Comparison of ENCODE assay signal across 8 cellular contexts in genomic region chr22:26461188-26461810, GRCh38. TPM values are rescaled to one million over a fixed set of nuclear protein-coding genes. Genes with fewer than 3 reads are reported as not detected.
DNase-seq lines count a peak whose midpoint lies in the region; ATAC-seq, FAIRE-seq and TF ChIP-seq lines count a peak whose summit lies in the region.

No MANE protein-coding gene starts in this region.

- FAIRE-seq in small intestine (lab: Jason Lieb, UNC): no peak

- H3K79me2 ChIP-seq in OCI-LY1 (ENCODE audit: insufficient read depth, low read length): peaks cover 9% of the 10 kb centered on the region

- DNase-seq in AG09319 (ENCODE audit: extremely low read depth, low read depth) (no peak), GM13977 (ENCODE audit: low spot score) (peak; percentile 53), hepatic stellate cell (ENCODE audit: low spot score) (peak; percentile 70), small intestine (peak; percentile 67), NCI-H128 (lab: John Stamatoyannopoulos, UW; ENCODE audit: unreplicated experiment) (no peak)
- peak; percentile 18 for DNase-seq in activated naive CD8-positive, alpha-beta T cell treated with anti-CD3 and anti-CD28 coated beads for 36 hours

- H3K9me3 ChIP-seq in OCI-LY1 (ENCODE audit: low read length): no peaks in the 10 kb centered on the region
- no peaks in the 10 kb centered on the region for H3K9me3 ChIP-seq in small intestine (ENCODE audit: control insufficient read depth, low read depth)

- H3K4me1 ChIP-seq in OCI-LY1 (ENCODE audit: insufficient read depth, low read length, severe bottlenecking) (peaks cover 7% of the 10 kb centered on the region), small intestine (ENCODE audit: control insufficient read depth in 2 of 2, insufficient read depth in 1 of 2, low read depth in 1 of 2, low read length in 1 of 2) (no peaks in the 10 kb centered on the region)

- no peaks in the 10 kb centered on the region for H4K20me1 ChIP-seq in OCI-LY1 (ENCODE audit: insufficient read depth, low read length)

- no peaks in the 10 kb centered on the region for H3K9me3 Mint-ChIP-seq in activated naive CD8-positive, alpha-beta T cell treated with anti-CD3 and anti-CD28 coated beads for 36 hours

- TF ChIP-seq CTCF in AG09319 (IDR thresholded peaks at IDR 0.05; ENCODE audit: low read depth, low read length): peak; percentile 88
- TF ChIP-seq CTCF in GM13977 (IDR thresholded peaks at IDR 0.05; ENCODE audit: extremely low read depth, insufficient read depth, missing control alignments): peak; percentile 69
- TF ChIP-seq CTCF in OCI-LY1 (IDR thresholded peaks at IDR 0.05; ENCODE audit: low read length): peak; percentile 89

- peaks cover 94% of the 10 kb centered on the region for H3K36me3 ChIP-seq in OCI-LY1 (ENCODE audit: insufficient read depth, low read length)
- H3K36me3 ChIP-seq in small intestine (ENCODE audit: control insufficient read depth in 2 of 2, insufficient read depth in 2 of 2, low read length in 2 of 2): peaks cover 13 to 24% of the 10 kb centered on the region in 2 donors

- H3K36me3 Mint-ChIP-seq in activated naive CD8-positive, alpha-beta T cell treated with anti-CD3 and anti-CD28 coated beads for 36 hours: peaks cover 17% of the 10 kb centered on the region

- H3K4me2 ChIP-seq in OCI-LY1 (ENCODE audit: low read length): no peak overlapping the region

- peaks cover 4% of the 10 kb centered on the region for H3K4me1 Mint-ChIP-seq in activated naive CD8-positive, alpha-beta T cell treated with anti-CD3 and anti-CD28 coated beads for 36 hours

- H3F3A ChIP-seq in OCI-LY1 (ENCODE audit: insufficient read depth, low read length): no peaks in the 10 kb centered on the region

- in situ Hi-C loops in GM13977 (cut with MboI; ENCODE audit: low pct_unique_long_range_greater_than_20kb, low sequenced_read_pairs, unreplicated experiment): loop anchor here (10.0 kb wide), 1 partner anchor 96 kb away; no protein-coding TSS in a partner anchor

- 17 to 30% (median 28%) methylated on average over 3 of the region's 3 CpGs for WGBS in small intestine, 3 donors

- H3K27me3 ChIP-seq in OCI-LY1 (ENCODE audit: insufficient read depth, low read length) (no peaks in the 10 kb centered on the region), small intestine (ENCODE audit: control insufficient read depth in 2 of 2, insufficient read depth in 2 of 2, low read length in 2 of 2) (no peaks in the 10 kb centered on the region)

- H3K4me3 ChIP-seq in OCI-LY1 (ENCODE audit: low read depth, low read length, poor library complexity, severe bottlenecking) (no peak overlapping the region), small intestine (ENCODE audit: low read depth in 1 of 2, low read length in 2 of 2) (no peak overlapping the region)

- no peak overlapping the region for H3K9ac ChIP-seq in OCI-LY1 (ENCODE audit: low read length)

- no peak overlapping the region for H3K27ac Mint-ChIP-seq in activated naive CD8-positive, alpha-beta T cell treated with anti-CD3 and anti-CD28 coated beads for 36 hours

- H2AFZ ChIP-seq in OCI-LY1 (ENCODE audit: low read length): no peak overlapping the region

- H3K27ac ChIP-seq in OCI-LY1 (ENCODE audit: low read depth, low read length, poor library complexity, severe bottlenecking) (no peak overlapping the region), small intestine (ENCODE audit: low read depth in 1 of 2, low read length in 1 of 2) (no peak overlapping the region)

- no peak overlapping the region for H3K4me3 Mint-ChIP-seq in activated naive CD8-positive, alpha-beta T cell treated with anti-CD3 and anti-CD28 coated beads for 36 hours

- H3K9me2 ChIP-seq in OCI-LY1 (ENCODE audit: low read depth, low read length): no peaks in the 10 kb centered on the region

- ATAC-seq in GM18498 (IDR thresholded peaks at IDR 0.05; ENCODE audit: unreplicated experiment): no peak

- H3K27me3 Mint-ChIP-seq in activated naive CD8-positive, alpha-beta T cell treated with anti-CD3 and anti-CD28 coated beads for 36 hours: no peaks in the 10 kb centered on the region

RNA-seq across cellular contexts. Expression of gene HPS4, which starts 22.3 kb away (rescaled TPM):
- 10 to 100 TPM; 46.9 to 51.3 TPM for total RNA-seq in activated naive CD8-positive, alpha-beta T cell treated with anti-CD3 and anti-CD28 coated beads for 36 hours
- 10 to 100 TPM in 2 of 3 donors, 1 to 10 TPM in 1; 9.8 to 14.9 (median 13.8) TPM for polyA plus RNA-seq in small intestine

RNA-seq across cellular contexts. Expression of gene SRRD, which starts 22.4 kb away (rescaled TPM):
- total RNA-seq in activated naive CD8-positive, alpha-beta T cell treated with anti-CD3 and anti-CD28 coated beads for 36 hours: 10 to 100 TPM; 34.5 to 36.6 TPM
- polyA plus RNA-seq in small intestine: 10 to 100 TPM in 1 of 3 donors, 1 to 10 TPM in 2; 9.2 to 17.6 (median 9.4) TPM

RNA-seq across cellular contexts. Expression of gene ASPHD2, which starts 32.2 kb away (rescaled TPM):
- 10 to 100 TPM; 14.9 to 15.9 TPM for total RNA-seq in activated naive CD8-positive, alpha-beta T cell treated with anti-CD3 and anti-CD28 coated beads for 36 hours
- polyA plus RNA-seq in small intestine: 1 to 10 TPM in 1 of 3 donors, under 1 TPM in 2; 0.45 to 1.8 (median 0.54) TPM

RNA-seq across cellular contexts. Expression of gene TFIP11, which starts 51.0 kb away (rescaled TPM):
- total RNA-seq in activated naive CD8-positive, alpha-beta T cell treated with anti-CD3 and anti-CD28 coated beads for 36 hours: 10 to 100 TPM; 45.9 to 50.1 TPM
- polyA plus RNA-seq in small intestine: 10 to 100 TPM; 14.5 to 32.7 (median 32.4) TPM

Comparison
In these comparisons a context has a peak if more than half of its experiments do, and no peak if none do; other contexts are left out.
1. DNase-seq: peak in GM13977 (single experiment), activated naive CD8-positive, alpha-beta T cell treated with anti-CD3 and anti-CD28 coated beads for 36 hours (single experiment), hepatic stellate cell (single experiment) and small intestine (single experiment); none in AG09319 (single experiment) and NCI-H128 (single experiment).
2. Peak in every context shown above with its lines, with median percentiles within 50 percentile points of each other: CTCF ChIP-seq.